ENCODE assay signal across 36 cellular contexts in the genomic region with DNA sequence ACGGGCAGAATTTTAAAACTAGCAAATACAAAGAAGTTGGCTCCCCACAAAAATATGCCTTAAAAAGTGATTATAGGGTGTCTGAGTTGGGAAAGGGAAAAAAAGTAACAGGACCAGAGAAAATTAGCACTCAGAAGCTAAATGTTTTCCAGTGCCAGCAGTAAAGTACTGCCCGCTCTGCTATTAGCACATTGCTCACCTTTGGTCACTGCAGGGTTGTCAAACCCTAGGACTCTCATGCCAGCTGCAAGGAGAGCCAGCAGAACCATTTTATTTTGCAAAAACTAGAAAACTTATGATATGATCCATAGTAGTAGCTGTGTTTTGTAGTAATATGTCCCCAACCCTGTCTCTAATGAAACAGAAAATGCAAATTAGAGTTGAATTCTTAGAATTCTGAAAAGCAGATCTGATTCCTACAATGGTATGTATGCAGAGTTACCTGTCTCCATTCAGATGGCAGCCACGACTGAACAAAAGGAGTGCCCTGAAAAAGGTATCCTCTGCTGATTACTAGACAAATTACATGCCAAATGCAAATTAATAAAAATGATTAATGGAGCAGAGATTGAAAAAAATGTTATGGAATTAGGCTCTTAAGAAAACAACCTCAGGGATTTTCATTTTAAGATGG.
"Had no signal": no experiment of that assay in that cellular context is flagged by ENCODE, and none has a peak within 500 bp of the region (broad histone marks: within the 10 kb centered on the region; RNA-seq: fewer than 3 reads in every experiment).

No MANE protein-coding gene starts in this region.

- H3K36me3 ChIP-seq: adrenal gland, brain microvascular endothelial cell, breast epithelium, WERI-Rb-1 had no signal

- H3K4me3 Mint-ChIP-seq: activated B cell treated with CpG ODN at 0.5 μM for 24 hours; activated CD4-positive, alpha-beta memory T cell treated with anti-CD3 and anti-CD28 coated beads for 36 hours; activated CD4-positive, alpha-beta T cell treated with anti-CD3 and anti-CD28 coated beads, Interleukin-2, amount 10 ng/mL, durations not matched to agents 24 days and 14 days; activated CD8-positive, alpha-beta T cell treated with anti-CD3 and anti-CD28 coated beads for 36 hours; activated naive CD4-positive, alpha-beta T cell treated with anti-CD3 and anti-CD28 coated beads for 36 hours; activated naive CD8-positive, alpha-beta T cell treated with anti-CD3 and anti-CD28 coated beads for 36 hours; activated T-cell treated with anti-CD3 and anti-CD28 coated beads, Interleukin-2, amount 50 U/mL, for 4 hours; activated T-cell treated with anti-CD3 and anti-CD28 coated beads, Interleukin-2, amount 50 U/mL, for 72 hours; activated T-helper 1 cell treated with anti-CD3 and anti-CD28 coated beads, Interleukin-12 subunit alpha, Interleukin-12 subunit beta, Interleukin-2, Interleukin-4 antibody, amounts not matched to agents 30 ng/mL and 10 ng/mL and 1 ng/mL, durations not matched to agents 14 hours and 24 hours and 36 hours; activated T-helper 17 cell treated with anti-CD3 and anti-CD28 coated beads, Interleukin-2, amount 50 U/mL, for 72 hours; T-helper 1 cell treated with Interleukin-12 subunit alpha and Interleukin-12 subunit beta and Interleukin-4 antibody, amounts not matched to agents 30 μg/mL and 1 μg/mL, for 36 hours; T-helper 2 cell treated with Interferon-gamma antibody and Interleukin-4, amounts not matched to agents 5 μg/mL and 100 μg/mL, for 36 hours had no signal

- H3K4me1 Mint-ChIP-seq: activated B cell treated with CpG ODN at 0.5 μM for 24 hours; activated T-helper 17 cell treated with anti-CD3 and anti-CD28 coated beads, Interleukin-2, amount 50 U/mL, for 72 hours had no signal

- H3K9me3 ChIP-seq: adrenal gland, body of pancreas had no signal

- H3K27ac ChIP-seq: adrenal gland, body of pancreas, brain microvascular endothelial cell, breast epithelium, WERI-Rb-1 had no signal

- H3K4me3 ChIP-seq: adrenal gland, body of pancreas, breast epithelium had no signal

- H3K4me1 ChIP-seq: adrenal gland, breast epithelium had no signal

- H3K27me3 Mint-ChIP-seq: activated CD4-positive, alpha-beta memory T cell treated with anti-CD3 and anti-CD28 coated beads for 36 hours; activated CD4-positive, alpha-beta T cell treated with anti-CD3 and anti-CD28 coated beads, Interleukin-2, amount 10 ng/mL, durations not matched to agents 24 days and 14 days; activated CD8-positive, alpha-beta T cell treated with anti-CD3 and anti-CD28 coated beads for 36 hours; activated naive CD8-positive, alpha-beta T cell treated with anti-CD3 and anti-CD28 coated beads for 36 hours; activated T-helper 17 cell treated with anti-CD3 and anti-CD28 coated beads, Interleukin-2, amount 50 U/mL, for 72 hours had no signal

- FAIRE-seq: astrocyte had no signal

- H3K9me3 Mint-ChIP-seq: activated B cell treated with CpG ODN at 0.5 μM for 24 hours; activated T-helper 1 cell treated with anti-CD3 and anti-CD28 coated beads, Interleukin-12 subunit alpha, Interleukin-12 subunit beta, Interleukin-2, Interleukin-4 antibody, amounts not matched to agents 30 ng/mL and 10 ng/mL and 1 ng/mL, durations not matched to agents 14 hours and 24 hours and 36 hours; T-helper 2 cell treated with Interferon-gamma antibody and Interleukin-4, amounts not matched to agents 5 μg/mL and 100 μg/mL, for 36 hours had no signal

- DNase-seq: activated B cell treated with CpG ODN at 0.5 μM for 24 hours; activated CD4-positive, alpha-beta memory T cell treated with anti-CD3 and anti-CD28 coated beads for 36 hours; activated CD4-positive, alpha-beta T cell treated with anti-CD3 and anti-CD28 coated beads for 4 hours; activated CD4-positive, alpha-beta T cell treated with anti-CD3 and anti-CD28 coated beads, Interleukin-2, amount 10 ng/mL, durations not matched to agents 24 days and 14 days; activated CD4-positive, alpha-beta T cell treated with anti-CD3 and anti-CD28 coated beads, Interleukin-2, amount 50 U/mL, for 1 hour; activated CD4-positive, alpha-beta T cell treated with anti-CD3 and anti-CD28 coated beads, Interleukin-2, amount 50 U/mL, for 4 hours; activated CD4-positive, CD25-positive, alpha-beta regulatory T cell treated with anti-CD3 and anti-CD28 coated beads, Interleukin-2, amount 50 U/mL, for 72 hours; activated CD8-positive, alpha-beta memory T cell treated with anti-CD3 and anti-CD28 coated beads, Interleukin-2, amount 50 U/mL, for 4 hours; activated CD8-positive, alpha-beta T cell treated with anti-CD3 and anti-CD28 coated beads for 36 hours; activated effector memory CD4-positive, alpha-beta T cell treated with anti-CD3 and anti-CD28 coated beads, Interleukin-2, amount 50 U/mL, for 16 hours; activated gamma-delta T cell treated with Interleukin-2 at 50 U/mL for 16 hours; activated naive CD4-positive, alpha-beta T cell; activated naive CD4-positive, alpha-beta T cell treated with anti-CD3 and anti-CD28 coated beads for 36 hours; activated naive CD4-positive, alpha-beta T cell treated with anti-CD3 and anti-CD28 coated beads, Interleukin-2, amount 50 U/mL, for 16 hours; activated naive CD8-positive, alpha-beta T cell treated with anti-CD3 and anti-CD28 coated beads for 36 hours; activated T-cell treated with anti-CD3 and anti-CD28 coated beads for 4 hours; activated T-cell treated with anti-CD3 and anti-CD28 coated beads, Interleukin-2, amount 50 U/mL, for 1 hour; activated T-cell treated with anti-CD3 and anti-CD28 coated beads, Interleukin-2, amount 50 U/mL, for 4 hours; activated T-cell treated with anti-CD3 and anti-CD28 coated beads, Interleukin-2, amount 50 U/mL, for 72 hours; adrenal gland; amniotic stem cell; aorta; body of pancreas; brain microvascular endothelial cell; central memory CD4-positive, alpha-beta T cell; T-helper 1 cell; T-helper 2 cell; T-helper 9 cell; WERI-Rb-1 had no signal

- H3K27me3 ChIP-seq: adrenal gland, body of pancreas, brain microvascular endothelial cell, breast epithelium had no signal

- H3K27ac Mint-ChIP-seq: activated B cell treated with CpG ODN at 0.5 μM for 24 hours; activated CD4-positive, alpha-beta memory T cell treated with anti-CD3 and anti-CD28 coated beads for 36 hours; activated CD4-positive, alpha-beta T cell treated with anti-CD3 and anti-CD28 coated beads, Interleukin-2, amount 10 ng/mL, durations not matched to agents 24 days and 14 days; activated CD8-positive, alpha-beta T cell treated with anti-CD3 and anti-CD28 coated beads for 36 hours; activated naive CD4-positive, alpha-beta T cell treated with anti-CD3 and anti-CD28 coated beads for 36 hours; activated naive CD4-positive, alpha-beta T cell treated with anti-CD3 and anti-CD28 coated beads, Interleukin-2, amount 50 U/mL, for 72 hours; activated naive CD8-positive, alpha-beta T cell treated with anti-CD3 and anti-CD28 coated beads for 36 hours; activated T-cell treated with anti-CD3 and anti-CD28 coated beads, Interleukin-2, amount 50 U/mL, for 72 hours; activated T-helper 1 cell treated with anti-CD3 and anti-CD28 coated beads, Interleukin-12 subunit alpha, Interleukin-12 subunit beta, Interleukin-2, Interleukin-4 antibody, amounts not matched to agents 30 ng/mL and 10 ng/mL and 1 ng/mL, durations not matched to agents 14 hours and 24 hours and 36 hours; activated T-helper 17 cell treated with anti-CD3 and anti-CD28 coated beads, Interleukin-2, amount 50 U/mL, for 72 hours; T-helper 1 cell treated with Interleukin-12 subunit alpha and Interleukin-12 subunit beta and Interleukin-4 antibody, amounts not matched to agents 30 μg/mL and 1 μg/mL, for 36 hours; T-helper 2 cell treated with Interferon-gamma antibody and Interleukin-4, amounts not matched to agents 5 μg/mL and 100 μg/mL, for 36 hours had no signal

- ATAC-seq: activated CD8-positive, alpha-beta T cell treated with anti-CD3 and anti-CD28 coated beads for 36 hours; activated naive CD4-positive, alpha-beta T cell treated with anti-CD3 and anti-CD28 coated beads, Interleukin-2, amount 50 U/mL, for 72 hours; activated T-cell treated with anti-CD3 and anti-CD28 coated beads, Interleukin-2, amount 50 U/mL, for 4 hours; activated T-cell treated with anti-CD3 and anti-CD28 coated beads, Interleukin-2, amount 50 U/mL, for 72 hours; activated T-helper 17 cell treated with anti-CD3 and anti-CD28 coated beads, Interleukin-2, amount 50 U/mL, for 72 hours; body of pancreas had no signal
